Comparison of ENCODE assay signal across 8 cellular contexts in genomic region chr12:6167327-6168280, GRCh38. TPM values are rescaled to one million over a fixed set of nuclear protein-coding genes. Genes with fewer than 3 reads are reported as not detected.
DNase-seq lines count a peak whose midpoint lies in the region; ATAC-seq and TF ChIP-seq lines count a peak whose summit lies in the region.

No MANE protein-coding gene starts in this region.

- no peak overlapping the region for H3K4me3 ChIP-seq in fibroblast of villous mesenchyme (ENCODE audit: low read depth, low read length)

- DNase-seq in GF-D8 (lab: John Stamatoyannopoulos, UW) (peak; percentile 15), H4 (ENCODE audit: low spot score) (peak; percentile 89), MV-4-11 (lab: John Stamatoyannopoulos, UW) (peak; percentile 97), activated T-cell treated with anti-CD3 and anti-CD28 coated beads for 4 hours (peak; percentile 61), fibroblast of villous mesenchyme (ENCODE audit: low read depth) (peak; percentile 95), sciatic nerve (ENCODE audit: low spot score) (no peak), cerebellar nuclear complex (lab: John Stamatoyannopoulos, UW) (no peak), NCI-H2029 treated with DMSO at 0.1 percent for 48 hours (lab: John Stamatoyannopoulos, UW) (no peak)

- intact Hi-C loops in sciatic nerve (cut with DNase I) = no loop called here

- peak; percentile 92 for ATAC-seq in sciatic nerve

- TF ChIP-seq CTCF in fibroblast of villous mesenchyme (IDR thresholded peaks at IDR 0.05; ENCODE audit: insufficient read depth, low read depth, low read length) = no peak

RNA-seq across cellular contexts. Expression of gene CD9, which starts 32.6 kb away (rescaled TPM):
- total RNA-seq in H4 (2014; rRNA removed; shearing (Covaris generic)) = 86.6 and 133 TPM in 2 replicates
- 120 and 209 TPM in 2 replicates for total RNA-seq in fibroblast of villous mesenchyme
- total RNA-seq in sciatic nerve = 554 TPM

RNA-seq across cellular contexts. Expression of gene VWF, which starts 43.1 kb away (rescaled TPM):
- 0.08 and 0.23 TPM in 2 replicates for total RNA-seq in H4 (2014; rRNA removed; shearing (Covaris generic))
- under 0.01 and 0.32 TPM in 2 replicates for total RNA-seq in fibroblast of villous mesenchyme
- total RNA-seq in sciatic nerve = 655 TPM

Comparison
In these comparisons a context has a peak if more than half of its experiments do, and no peak if none do; other contexts are left out.
1. DNase-seq: peak in GF-D8 (single experiment), H4 (single experiment), MV-4-11 (single experiment), activated T-cell treated with anti-CD3 and anti-CD28 coated beads for 4 hours (single experiment) and fibroblast of villous mesenchyme (single experiment); none in sciatic nerve (single experiment), cerebellar nuclear complex (0 of 2) and NCI-H2029 treated with DMSO at 0.1 percent for 48 hours (single experiment).
2. RNA of gene VWF, which starts 43.1 kb away (total RNA-seq): 655 TPM in sciatic nerve (single experiment); 0.08 to 0.23 TPM in H4 and under 0.01 to 0.32 TPM in fibroblast of villous mesenchyme; every median in the first group is over 100 times any median in the second.